ENCODE assay signal across 8 cellular contexts in the genomic region with DNA sequence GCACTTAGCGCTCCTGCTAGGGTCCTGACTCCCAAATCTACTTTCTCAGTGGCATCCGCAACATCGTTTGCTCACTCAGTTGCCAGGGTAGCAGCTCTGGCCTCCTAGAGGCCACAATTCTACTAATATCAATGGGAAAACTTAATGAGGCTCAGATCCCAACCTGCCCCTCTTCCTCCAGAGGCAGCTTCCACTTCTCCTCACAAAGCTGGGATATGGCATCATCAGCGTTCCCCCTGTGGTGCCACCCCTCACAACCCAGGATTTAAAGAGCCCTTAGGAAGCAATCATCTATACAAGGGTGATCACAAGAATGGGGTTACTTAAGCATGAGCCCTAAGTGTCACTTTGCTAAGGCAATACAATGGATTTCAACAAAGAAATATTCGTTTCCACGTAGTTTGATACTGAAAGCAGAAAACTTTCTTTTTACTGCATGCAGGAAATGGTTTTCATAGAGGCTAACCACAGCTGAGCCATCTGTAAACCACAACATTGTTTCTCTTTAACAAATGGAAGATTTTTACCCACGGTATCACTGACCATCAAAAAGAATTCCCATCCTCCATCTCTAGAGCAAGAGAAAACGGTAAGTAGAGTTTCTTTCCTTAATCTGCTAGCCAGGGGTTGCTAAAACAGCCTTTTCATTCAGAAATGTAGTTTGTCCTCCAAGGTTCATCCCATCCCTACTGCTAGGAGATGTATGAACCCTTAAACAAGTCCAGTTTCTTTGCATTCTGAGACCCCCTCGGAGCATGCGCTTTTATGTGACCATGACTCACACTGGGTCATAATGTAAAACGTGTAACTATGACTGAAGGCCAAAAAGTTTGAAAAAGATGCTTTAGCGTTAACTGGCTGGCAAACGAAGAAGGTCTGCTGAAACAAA.
DNase-seq lines count a peak whose midpoint lies in the region; ATAC-seq and TF ChIP-seq lines count a peak whose summit lies in the region.

No MANE protein-coding gene starts in this region.

- in situ Hi-C loops in transverse colon (cut with MboI; ENCODE audit: low pct_ligation_motif_present in 1 of 4, low pct_unique_long_range_greater_than_20kb in 1 of 4, low sequenced_read_pairs in 3 of 4), result no loop called here

- peaks cover 23% of the 10 kb centered on the region for H3K36me3 Mint-ChIP-seq in CD4-positive, alpha-beta T cell (ENCODE audit: low read depth)
- H3K36me3 Mint-ChIP-seq in nephron progenitor cell (ENCODE audit: low read depth), result peaks cover 24% of the 10 kb centered on the region

- 80 to 84% (median 80%) methylated on average over 13 of the region's 13 CpGs for WGBS in heart left ventricle, 4 donors
- WGBS in transverse colon (ENCODE audit: low coverage in 1 of 2), 2 donors, result 67 to 71% methylated on average over 8 to 13 of the region's 13 CpGs

- no peak overlapping the region for H3K4me3 ChIP-seq in heart left ventricle
- H3K4me3 ChIP-seq in transverse colon, result no peak overlapping the region

- peak; percentile 11 for ATAC-seq in CD4-positive, alpha-beta T cell (ENCODE audit: poor library complexity)
- ATAC-seq in GM19438 (IDR thresholded peaks at IDR 0.05; ENCODE audit: low read depth, unreplicated experiment) (peak; percentile 72), HG03442 (IDR thresholded peaks at IDR 0.05; ENCODE audit: unreplicated experiment) (peak; percentile 74), heart left ventricle (no peak)

- no peaks in the 10 kb centered on the region for H3K27me3 Mint-ChIP-seq in CD4-positive, alpha-beta T cell
- no peaks in the 10 kb centered on the region for H3K27me3 Mint-ChIP-seq in nephron progenitor cell (ENCODE audit: low read depth, poor library complexity)

- intact Hi-C loops in CD4-positive, alpha-beta T cell (cut with DNase I, micrococcal nuclease), result loop anchor here in 1 of 2 experiments (10.0 kb wide), 1 partner anchor 65 kb away; no protein-coding TSS in a partner anchor
- intact Hi-C loops in heart left ventricle (cut with DNase I) (loop anchor here in 3 of 10 donors (5.0 to 10.0 kb wide), 2 partner anchors 55 to 87 kb away; no protein-coding TSS in a partner anchor), transverse colon (cut with DNase I; ENCODE audit: low total_unique reads) (no loop called here)

- TF ChIP-seq POLR2A in heart left ventricle (IDR thresholded peaks at IDR 0.05) (no peak), transverse colon (IDR thresholded peaks at IDR 0.05) (no peak)

- no peak for DNase-seq in CD4-positive, alpha-beta T cell
- no peak for DNase-seq in nephron progenitor cell
- DNase-seq in heart left ventricle, result no peak
- no peak for DNase-seq in putamen (ENCODE audit: low spot score)
- DNase-seq in transverse colon, result no peak

- H3K9me3 ChIP-seq in CD4-positive, alpha-beta T cell (ENCODE audit: control insufficient read depth, low read length), result no peaks in the 10 kb centered on the region
- no peaks in the 10 kb centered on the region for H3K9me3 ChIP-seq in heart left ventricle
- no peaks in the 10 kb centered on the region for H3K9me3 ChIP-seq in transverse colon

- CTCF ChIA-PET in CD4-positive, alpha-beta T cell (lab: Charles Lee), result no interaction called here

- H3K4me1 ChIP-seq in heart left ventricle, result peaks cover 0 to 35% (median 17%) of the 10 kb centered on the region in 12 donors
- H3K4me1 ChIP-seq in transverse colon, result peaks cover 0 to 14% (median 0%) of the 10 kb centered on the region in 4 donors

- peaks cover 32% of the 10 kb centered on the region for H3K4me1 Mint-ChIP-seq in CD4-positive, alpha-beta T cell (ENCODE audit: low read depth)
- peaks cover 53% of the 10 kb centered on the region for H3K4me1 Mint-ChIP-seq in nephron progenitor cell

- no peak for TF ChIP-seq CTCF in CD4-positive, alpha-beta T cell (IDR thresholded peaks at IDR 0.05)
- TF ChIP-seq CTCF in nephron progenitor cell (IDR thresholded peaks at IDR 0.05) (no peak), heart left ventricle (IDR thresholded peaks at IDR 0.05) (no peak), transverse colon (IDR thresholded peaks at IDR 0.05) (no peak)

- H3K27me3 ChIP-seq in CD4-positive, alpha-beta T cell (ENCODE audit: control insufficient read depth, insufficient read depth, low read length), result no peaks in the 10 kb centered on the region
- H3K27me3 ChIP-seq in heart left ventricle, result peaks cover 0 to 35% (median 0%) of the 10 kb centered on the region in 9 donors
- no peaks in the 10 kb centered on the region for H3K27me3 ChIP-seq in transverse colon

- peak overlapping the region; percentile 66 for H3K4me3 Mint-ChIP-seq in CD4-positive, alpha-beta T cell
- no peak overlapping the region for H3K4me3 Mint-ChIP-seq in nephron progenitor cell

- H3K36me3 ChIP-seq in heart left ventricle (peaks cover 0 to 3% (median 0%) of the 10 kb centered on the region in 9 donors), transverse colon (no peaks in the 10 kb centered on the region)

- POLR2A ChIA-PET in CD4-positive, alpha-beta T cell (lab: Charles Lee), result interaction anchor here (0.8 kb wide), 1 partner anchor 32 kb away, joined by 3 read pairs; no protein-coding TSS in a partner anchor

- no peaks in the 10 kb centered on the region for H3K9me3 Mint-ChIP-seq in CD4-positive, alpha-beta T cell
- no peaks in the 10 kb centered on the region for H3K9me3 Mint-ChIP-seq in nephron progenitor cell

- H3K27ac Mint-ChIP-seq in CD4-positive, alpha-beta T cell, result no peak overlapping the region
- peak overlapping the region; percentile 93 for H3K27ac Mint-ChIP-seq in nephron progenitor cell

- no peak for TF ChIP-seq EP300 in transverse colon (IDR thresholded peaks at IDR 0.05; ENCODE audit: low read depth)

- H3K27ac ChIP-seq in CD4-positive, alpha-beta T cell (ENCODE audit: low read depth, low read length), result no peak overlapping the region
- H3K27ac ChIP-seq in angular gyrus (ENCODE audit: low read depth, low read length) (peak overlapping the region; percentile 32), heart left ventricle (peak overlapping the region in 6 of 12 donors; percentile 13 to 75 (median 30)), transverse colon (no peak overlapping the region)

Comparison
In these comparisons a context has a peak if more than half of its experiments do, and no peak if none do; other contexts are left out.
1. ATAC-seq: peak in CD4-positive, alpha-beta T cell (single experiment), GM19438 (single experiment) and HG03442 (single experiment); none in heart left ventricle (0 of 4).